Comparison of ENCODE assay signal across 18 cellular contexts in the genomic region with DNA sequence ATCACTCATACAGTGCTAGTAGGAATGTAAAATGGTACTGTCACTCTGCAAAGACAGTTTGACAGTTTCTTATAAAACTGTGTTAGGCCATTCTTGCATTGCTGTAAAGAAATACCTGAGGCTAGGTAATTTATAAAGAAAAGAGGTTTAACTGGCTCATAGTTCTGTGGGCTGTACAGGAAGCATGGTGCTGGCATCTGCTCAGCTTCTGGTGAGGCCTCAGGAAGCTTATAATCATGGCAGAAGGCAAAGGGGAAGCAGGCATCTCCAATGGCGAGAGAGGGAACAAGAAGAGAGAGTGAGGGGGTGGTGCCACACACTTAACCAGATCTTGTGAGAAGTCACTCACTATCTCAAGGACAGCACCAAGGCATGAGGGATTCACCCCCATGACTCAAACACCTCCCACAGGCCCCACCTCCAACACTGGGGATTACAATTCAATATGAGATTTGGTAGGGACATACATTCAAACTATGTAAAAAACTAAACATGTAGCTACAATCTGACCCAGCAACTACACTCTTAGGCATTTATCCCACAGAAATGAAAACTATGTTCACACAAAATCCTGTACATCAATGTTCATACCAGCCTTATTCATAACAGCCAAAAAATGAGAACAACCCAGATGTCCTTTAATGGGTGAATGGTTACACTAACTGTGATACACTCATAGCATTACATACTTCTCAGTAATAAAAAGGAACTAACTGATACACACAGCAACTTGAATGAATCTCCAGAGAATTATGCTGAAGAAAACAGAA.
"Had no signal": no experiment of that assay in that cellular context is flagged by ENCODE, and none has a peak within 500 bp of the region (broad histone marks: within the 10 kb centered on the region; RNA-seq: fewer than 3 reads in every experiment).

No MANE protein-coding gene starts in this region.

- H3K27me3 Mint-ChIP-seq: activated naive CD4-positive, alpha-beta T cell treated with anti-CD3 and anti-CD28 coated beads, Interleukin-2, amount 10 ng/mL, durations not matched to agents 7 days and 5 days; naive thymus-derived CD8-positive, alpha-beta T cell had no signal

- H3K27ac Mint-ChIP-seq: activated naive CD4-positive, alpha-beta T cell treated with anti-CD3 and anti-CD28 coated beads, Interleukin-2, amount 10 ng/mL, durations not matched to agents 7 days and 5 days; activated T-helper 1 cell treated with anti-CD3 and anti-CD28 coated beads, Interleukin-12 subunit alpha, Interleukin-12 subunit beta, Interleukin-2, Interleukin-4 antibody, amounts not matched to agents 30 ng/mL and 10 ng/mL and 1 ng/mL, durations not matched to agents 14 hours and 24 hours and 36 hours had no signal

- H3K4me3 Mint-ChIP-seq: activated naive CD4-positive, alpha-beta T cell treated with anti-CD3 and anti-CD28 coated beads, Interleukin-2, amount 10 ng/mL, durations not matched to agents 7 days and 5 days; activated T-helper 1 cell treated with anti-CD3 and anti-CD28 coated beads, Interleukin-12 subunit alpha, Interleukin-12 subunit beta, Interleukin-2, Interleukin-4 antibody, amounts not matched to agents 30 ng/mL and 10 ng/mL and 1 ng/mL, durations not matched to agents 14 hours and 24 hours and 36 hours; naive thymus-derived CD8-positive, alpha-beta T cell had no signal

- H3K27me3 ChIP-seq: adrenal gland, stomach, testis, upper lobe of right lung had no signal

- ATAC-seq: left ventricle myocardium superior; naive thymus-derived CD8-positive, alpha-beta T cell; upper lobe of right lung had no signal

- DNase-seq: activated CD4-positive, alpha-beta T cell treated with anti-CD3 and anti-CD28 coated beads, Interleukin-2, amount 50 U/mL, for 1 hour; activated CD4-positive, CD25-positive, alpha-beta regulatory T cell; activated naive CD4-positive, alpha-beta T cell treated with anti-CD3 and anti-CD28 coated beads, Interleukin-2, amount 10 ng/mL, durations not matched to agents 7 days and 5 days; adrenal gland; glutamatergic neuron; hypothalamus; left ventricle myocardium superior; mesenchymal stem cell; naive thymus-derived CD8-positive, alpha-beta T cell; occipital lobe; stimulated activated CD4-positive, alpha-beta T cell treated with anti-CD3 and anti-CD28 coated beads, Interleukin-15, amount 100 ng/mL, for 24 hours; stimulated activated CD8-positive, alpha-beta memory T cell treated with anti-CD3 and anti-CD28 coated beads, Interleukin-4, amount 100 ng/mL, for 48 hours; stomach; SW 1271; testis; upper lobe of right lung had no signal

- H3K27ac ChIP-seq: adrenal gland, skin epidermis, stomach, testis, upper lobe of right lung had no signal

- H3K4me3 ChIP-seq: adrenal gland, skin epidermis, stomach, testis, upper lobe of right lung had no signal
